8 cellular contexts compared by ENCODE assay signal in the genomic region with DNA sequence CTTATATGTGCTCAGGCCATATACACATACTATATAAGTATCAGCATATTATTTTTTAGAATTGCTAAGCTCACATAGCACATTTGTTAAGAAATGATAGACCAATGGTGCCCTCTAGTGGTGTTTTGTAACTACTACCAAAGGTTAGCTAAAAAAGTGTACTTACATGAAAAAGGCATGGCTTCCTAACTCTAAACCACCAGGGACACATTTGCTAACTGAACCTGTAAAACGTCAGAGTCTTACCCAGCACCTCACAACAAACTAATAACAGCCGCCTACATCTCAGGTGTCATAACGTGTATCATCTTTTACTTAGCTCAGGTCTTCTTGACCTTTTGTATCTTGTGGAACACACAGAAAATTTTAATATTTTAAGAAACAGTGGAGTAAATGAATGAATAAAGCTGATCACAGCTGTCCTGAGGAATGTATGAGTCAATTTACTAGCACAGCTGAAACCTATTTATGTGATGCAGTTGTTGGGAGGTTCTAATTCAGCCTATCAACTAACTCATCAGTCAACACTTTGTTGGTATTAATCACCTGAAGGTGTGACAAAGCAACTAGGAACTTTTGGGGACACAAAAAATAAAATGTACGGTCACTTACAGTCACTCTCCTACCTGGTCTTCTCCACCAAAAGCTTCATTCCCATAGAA.
A peak's percentile ranks its signal among the peaks of the same experiment; 100 is the strongest.
DNase-seq lines count a peak whose midpoint lies in the region; ATAC-seq and TF ChIP-seq lines count a peak whose summit lies in the region.

No MANE protein-coding gene starts in this region.

- no peak overlapping the region for H2BK5ac ChIP-seq in neuronal stem cell (ENCODE audit: low read length)

- no peak overlapping the region for H4K91ac ChIP-seq in neuronal stem cell (ENCODE audit: low read depth, low read length, poor library complexity)

- no peak overlapping the region for H3K4me3 Mint-ChIP-seq in CD14-positive monocyte

- H2BK15ac ChIP-seq in neuronal stem cell (ENCODE audit: low read length) = no peak overlapping the region

- H3K4ac ChIP-seq in neuronal stem cell (ENCODE audit: low read length) = no peak overlapping the region

- no peak overlapping the region for H2BK120ac ChIP-seq in neuronal stem cell (ENCODE audit: low read depth, low read length)

- no peak overlapping the region for H3K18ac ChIP-seq in neuronal stem cell (ENCODE audit: low read length)

- H3K36me3 ChIP-seq in neuronal stem cell (replicated peaks in 1 of 2; ENCODE audit: control insufficient read depth in 2 of 2, insufficient read depth in 2 of 2, low read length in 2 of 2) = no peaks in the 10 kb centered on the region

- no peak overlapping the region for H2AFZ ChIP-seq in neuronal stem cell (ENCODE audit: low read length)

- H3K36me3 Mint-ChIP-seq in CD14-positive monocyte = no peaks in the 10 kb centered on the region

- no peaks in the 10 kb centered on the region for H3K4me1 ChIP-seq in neuronal stem cell (ENCODE audit: control insufficient read depth in 2 of 2, insufficient read depth in 1 of 2, low read depth in 1 of 2, low read length in 2 of 2)

- H2BK12ac ChIP-seq in neuronal stem cell (ENCODE audit: low read length) = no peak overlapping the region

- H3K14ac ChIP-seq in neuronal stem cell (ENCODE audit: low read length) = no peak overlapping the region

- H3K4me2 ChIP-seq in neuronal stem cell (ENCODE audit: insufficient read depth, low read length, poor library complexity, severe bottlenecking) = no peak overlapping the region

- intact Hi-C loops in CD14-positive monocyte (cut with micrococcal nuclease) = loop anchor here (5.0 to 10.0 kb wide), 3 partner anchors 595 to 707 kb away; no protein-coding TSS in a partner anchor

- H3K9me3 Mint-ChIP-seq in CD14-positive monocyte = no peaks in the 10 kb centered on the region

- TF ChIP-seq CTCF in CD14-positive monocyte (IDR thresholded peaks at IDR 0.05) = peak; percentile 79

- no peak overlapping the region for H3K4me3 ChIP-seq in neuronal stem cell (ENCODE audit: low read length in 2 of 2)

- H3K4me1 Mint-ChIP-seq in CD14-positive monocyte = no peaks in the 10 kb centered on the region

- no peak overlapping the region for H2AK5ac ChIP-seq in neuronal stem cell (ENCODE audit: low read depth, low read length)

- peaks cover 0 to 8% (median 0%) of the 10 kb centered on the region in 3 experiments for H3K27me3 ChIP-seq in neuronal stem cell (ENCODE audit: control insufficient read depth in 3 of 3, insufficient read depth in 3 of 3, low read depth in 1 of 3, low read length in 3 of 3)

- no peak overlapping the region for H3K27ac ChIP-seq in neuronal stem cell (replicated peaks; ENCODE audit: low read length)

- no peaks in the 10 kb centered on the region for H3K9me3 ChIP-seq in neuronal stem cell (replicated peaks in 1 of 2; ENCODE audit: control insufficient read depth in 2 of 2, insufficient read depth in 1 of 2, low read depth in 1 of 2, low read length in 2 of 2)

- ATAC-seq in GM18519 (IDR thresholded peaks at IDR 0.05; ENCODE audit: low FRiP score, unreplicated experiment) (peak; percentile 95), HG02943 (IDR thresholded peaks at IDR 0.05; ENCODE audit: low read depth, unreplicated experiment) (peak; percentile 93), GM19324 (IDR thresholded peaks at IDR 0.05; ENCODE audit: low FRiP score, unreplicated experiment) (no peak)

- WGBS in neuronal stem cell (ENCODE audit: extremely low coverage in 2 of 2, insufficient read length in 2 of 2, insufficient replicate concordance in 1 of 2), 2 donors = no CpG with 5 or more reads among the region's 4 CpGs

- no peak overlapping the region for H4K8ac ChIP-seq in neuronal stem cell (ENCODE audit: low read depth, low read length)

- DNase-seq in CD14-positive monocyte (ENCODE audit: low spot score) = no peak
- peak; percentile 84 for DNase-seq in NCI-H1436 (lab: John Stamatoyannopoulos, UW)
- peak; percentile 70 for DNase-seq in SK-N-DZ (ENCODE audit: low spot score)
- peak; percentile 82 to 88 for DNase-seq in erythroblast (lab: John Stamatoyannopoulos, UW)
- DNase-seq in neuronal stem cell (ENCODE audit: low spot score) = peak; percentile 72

- H3K9ac ChIP-seq in neuronal stem cell (ENCODE audit: low read depth, low read length, poor library complexity) = no peak overlapping the region

- H3K79me1 ChIP-seq in neuronal stem cell (ENCODE audit: low read depth, low read length) = no peaks in the 10 kb centered on the region

- TF ChIP-seq POLR2A in erythroblast (IDR thresholded peaks at IDR 0.05; ENCODE audit: low read length) = no peak

- H3K27me3 Mint-ChIP-seq in CD14-positive monocyte (ENCODE audit: low read depth in 3 of 3) = peaks cover 1 to 11% (median 3%) of the 10 kb centered on the region in 3 donors

- H3K27ac Mint-ChIP-seq in CD14-positive monocyte = no peak overlapping the region

- H3K23ac ChIP-seq in neuronal stem cell (ENCODE audit: low read depth, low read length, poor library complexity) = no peak overlapping the region
